In the genomic region with DNA sequence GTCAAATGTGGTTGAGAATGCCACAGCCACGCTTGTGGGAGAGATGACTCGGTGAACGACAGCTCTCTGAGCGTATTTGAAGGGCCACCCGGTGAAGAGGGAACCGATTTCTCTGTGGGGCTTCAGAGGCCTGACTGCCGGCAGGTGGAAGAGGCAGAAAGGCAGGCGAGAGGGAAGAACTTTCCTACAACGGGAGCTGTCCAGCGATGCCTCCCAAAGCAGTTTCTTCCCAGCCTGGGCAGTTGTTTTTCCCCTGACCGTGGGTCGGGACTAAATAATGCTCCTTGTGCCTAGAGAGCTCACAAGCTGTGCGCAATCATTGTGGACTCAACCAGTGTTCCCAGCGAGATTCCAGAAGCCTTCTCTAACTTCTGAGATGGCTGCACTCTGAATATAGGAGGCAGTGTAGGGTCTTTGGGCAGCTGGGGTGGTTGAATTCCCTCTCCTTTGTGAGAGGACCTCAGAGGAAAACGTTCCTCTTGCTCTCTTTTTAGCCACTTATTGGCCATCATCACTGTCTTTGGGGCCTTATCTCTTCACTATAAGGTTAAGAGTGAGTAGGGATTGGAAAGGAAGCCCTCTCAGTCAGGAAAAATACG, we compare ENCODE assay signal across 8 cellular contexts. TPM values are rescaled to one million over a fixed set of nuclear protein-coding genes. Genes with fewer than 3 reads are reported as not detected.
A peak's percentile ranks its signal among the peaks of the same experiment; 100 is the strongest.
DNase-seq lines count a peak whose midpoint lies in the region; TF ChIP-seq lines count a peak whose summit lies in the region.

No MANE protein-coding gene starts in this region.

- H3K4me3 Mint-ChIP-seq in activated naive CD4-positive, alpha-beta T cell treated with anti-CD3 and anti-CD28 coated beads for 36 hours = peak overlapping the region; percentile 90
- H3K4me3 Mint-ChIP-seq in nephron progenitor cell = peak overlapping the region; percentile 92

- H3K4me1 Mint-ChIP-seq in activated naive CD4-positive, alpha-beta T cell treated with anti-CD3 and anti-CD28 coated beads for 36 hours (ENCODE audit: low read depth) = peaks cover 48% of the 10 kb centered on the region
- peaks cover 19% of the 10 kb centered on the region for H3K4me1 Mint-ChIP-seq in nephron progenitor cell

- H3K27ac Mint-ChIP-seq in activated naive CD4-positive, alpha-beta T cell treated with anti-CD3 and anti-CD28 coated beads for 36 hours = peak overlapping the region; percentile 62
- no peak overlapping the region for H3K27ac Mint-ChIP-seq in nephron progenitor cell

- H3K36me3 Mint-ChIP-seq in activated naive CD4-positive, alpha-beta T cell treated with anti-CD3 and anti-CD28 coated beads for 36 hours (ENCODE audit: low read depth) = no peaks in the 10 kb centered on the region
- H3K36me3 Mint-ChIP-seq in nephron progenitor cell (ENCODE audit: low read depth) = no peaks in the 10 kb centered on the region

- peak overlapping the region; percentile 75 for H3K4me3 ChIP-seq in WI38 (ENCODE audit: low read depth, low read length)

- no peaks in the 10 kb centered on the region for H3K9me3 Mint-ChIP-seq in activated naive CD4-positive, alpha-beta T cell treated with anti-CD3 and anti-CD28 coated beads for 36 hours
- H3K9me3 Mint-ChIP-seq in nephron progenitor cell = no peaks in the 10 kb centered on the region

- TF ChIP-seq CTCF in WI38 (IDR thresholded peaks at IDR 0.05; ENCODE audit: low read depth, low read length) (no peak), nephron progenitor cell (IDR thresholded peaks at IDR 0.05) (no peak)

- intact Hi-C loops in activated naive CD4-positive, alpha-beta T cell treated with anti-CD3 and anti-CD28 coated beads for 36 hours (cut with micrococcal nuclease) = loop anchor here (5.0 kb wide), 4 partner anchors 202 to 1508 kb away; no protein-coding TSS in a partner anchor
- intact Hi-C loops in posterior vena cava (cut with DNase I) = no loop called here

- no peaks in the 10 kb centered on the region for H3K27me3 Mint-ChIP-seq in activated naive CD4-positive, alpha-beta T cell treated with anti-CD3 and anti-CD28 coated beads for 36 hours (ENCODE audit: low read depth)
- H3K27me3 Mint-ChIP-seq in nephron progenitor cell (ENCODE audit: low read depth, poor library complexity) = peaks cover 63% of the 10 kb centered on the region

- CTCF ChIA-PET in activated naive CD4-positive, alpha-beta T cell treated with anti-CD3 and anti-CD28 coated beads for 36 hours (lab: Charles Lee) = interaction anchor here (1.1 kb wide), 1 partner anchor 56 kb away, joined by 3 read pairs; no protein-coding TSS in a partner anchor

- peak; percentile 41 for DNase-seq in activated naive CD4-positive, alpha-beta T cell treated with anti-CD3 and anti-CD28 coated beads for 36 hours
- DNase-seq in activated naive CD4-positive, alpha-beta T cell treated with anti-CD3 and anti-CD28 coated beads, Interleukin-2, amount 50 U/mL, for 16 hours = no peak
- DNase-seq in HT-29 (ENCODE audit: low spot score) (peak; percentile 37), foreskin melanocyte (peak; percentile 17), nephron progenitor cell (peak; percentile 39), posterior vena cava (ENCODE audit: low spot score) (no peak), NCI-H510A treated with DMSO at 0.1 percent for 48 hours (lab: John Stamatoyannopoulos, UW) (no peak)

RNA-seq across cellular contexts. Expression of a gene that starts 0.7 kb away (rescaled TPM):
- 10 to 100 TPM; 45.0 to 46.7 TPM for total RNA-seq in activated naive CD4-positive, alpha-beta T cell treated with anti-CD3 and anti-CD28 coated beads for 36 hours
- total RNA-seq in HT-29 (2014; rRNA removed; shearing (Covaris generic)) = 22.1 and 25.2 TPM in 2 replicates
- total RNA-seq in posterior vena cava = 10 to 100 TPM; 32.0 to 35.2 TPM

Comparison
In these comparisons a context has a peak if more than half of its experiments do, and no peak if none do; other contexts are left out.
1. DNase-seq: peak in activated naive CD4-positive, alpha-beta T cell treated with anti-CD3 and anti-CD28 coated beads for 36 hours (single experiment), HT-29 (single experiment), foreskin melanocyte (single experiment) and nephron progenitor cell (single experiment); none in activated naive CD4-positive, alpha-beta T cell treated with anti-CD3 and anti-CD28 coated beads, Interleukin-2, amount 50 U/mL, for 16 hours (single experiment), posterior vena cava (single experiment) and NCI-H510A treated with DMSO at 0.1 percent for 48 hours (single experiment).